ENCODE assay signal across 8 cellular contexts in the genomic region with DNA sequence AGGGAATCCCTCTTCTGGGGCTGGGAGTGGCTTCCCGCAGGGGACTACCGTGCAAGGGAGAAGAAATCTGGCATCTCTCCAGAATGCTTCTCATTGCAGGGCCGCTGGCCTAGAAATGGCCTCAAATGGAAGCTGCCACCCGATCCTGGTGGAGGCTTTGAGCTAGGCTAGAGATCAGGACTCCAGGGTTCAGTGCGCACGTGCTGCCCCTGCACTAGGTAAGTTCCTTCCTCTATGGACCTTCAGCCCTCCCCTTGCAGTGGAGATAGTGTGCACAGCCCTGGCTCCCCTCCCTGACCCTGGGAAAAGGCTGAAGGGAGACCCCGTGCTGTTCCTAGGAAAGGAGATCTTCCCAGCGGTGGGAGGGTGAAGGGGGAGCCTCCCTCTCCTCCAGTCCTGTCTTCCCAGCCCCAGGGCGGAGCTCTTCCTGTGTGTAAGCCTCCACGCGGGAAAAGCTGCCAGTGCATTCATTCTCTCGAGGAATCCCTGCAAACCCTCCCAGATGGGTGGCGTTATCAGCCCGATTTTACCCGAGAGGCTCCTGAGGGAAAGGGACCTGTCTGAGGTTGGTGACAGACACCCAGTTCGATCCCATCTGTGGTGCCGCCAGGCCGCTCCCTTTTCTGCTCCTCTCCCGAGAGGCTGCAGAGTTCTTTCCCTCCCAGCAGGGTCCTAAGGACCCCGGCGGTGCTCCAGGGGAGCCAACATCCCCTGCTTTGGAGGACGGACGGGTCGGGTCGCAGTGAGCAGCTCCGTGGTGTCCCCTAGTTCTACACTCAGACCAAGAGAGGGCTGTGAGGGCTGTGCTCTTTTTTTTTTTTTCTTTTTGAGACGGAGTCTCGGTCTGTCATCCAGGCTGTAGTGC. TPM values are rescaled to one million over a fixed set of nuclear protein-coding genes. Genes with fewer than 3 reads are reported as not detected.
DNase-seq lines count a peak whose midpoint lies in the region; ATAC-seq and TF ChIP-seq lines count a peak whose summit lies in the region.

No MANE protein-coding gene starts in this region.

- peaks cover 32% of the 10 kb centered on the region for H3K4me1 ChIP-seq in A673 (ENCODE audit: insufficient read depth, low read length, poor library complexity, severe bottlenecking)
- H3K4me1 ChIP-seq in HEK293 (ENCODE audit: control insufficient read depth, insufficient read depth, low read length), result peaks cover 5% of the 10 kb centered on the region

- no TSS peak for BruUV-seq in A673 (replicated peaks; lab: Mats Ljungman, UMichigan)

- ATAC-seq in GM21526 (IDR thresholded peaks at IDR 0.05; ENCODE audit: low FRiP score, unreplicated experiment), result no peak
- no peak for ATAC-seq in GM18858 (IDR thresholded peaks at IDR 0.05; ENCODE audit: unreplicated experiment)

- no peaks in the 10 kb centered on the region for H3K27me3 ChIP-seq in A673 (replicated peaks; ENCODE audit: insufficient read depth, low read depth, low read length, poor library complexity)

- no peaks in the 10 kb centered on the region for H3K9me3 Mint-ChIP-seq in activated CD4-positive, alpha-beta memory T cell treated with anti-CD3 and anti-CD28 coated beads, Interleukin-2, amount 10 ng/mL, durations not matched to agents 7 days and 5 days

- H3K27ac ChIP-seq in A673 (ENCODE audit: low read depth, low read length, poor library complexity, severe bottlenecking) (peak overlapping the region; percentile 48), HEK293 (ENCODE audit: extremely low read depth, low read depth, low read length) (no peak overlapping the region; the same call in 1 of the 2 replicates), substantia nigra (ENCODE audit: low read depth, low read length, poor library complexity, severe bottlenecking) (peak overlapping the region; percentile 83)

- POLR2A ChIA-PET in A673 (lab: Charles Lee; ENCODE audit: low non-redundant PET) (interaction anchor here (0.6 kb wide), 4 partner anchors 43 to 211 kb away, joined by 3 to 13 read pairs (median 6); no protein-coding TSS in a partner anchor), HEK293 (lab: Yijun Ruan, JAX) (interaction anchor here (0.5 to 2.8 kb wide), 7 partner anchors 10 to 143 kb away, joined by 3 to 33 read pairs (median 7); partner anchors contain the start of genes GOLGA2, SWI5 and URM1)
- POLR2A ChIA-PET in activated CD4-positive, alpha-beta memory T cell treated with anti-CD3 and anti-CD28 coated beads, Interleukin-2, amount 10 ng/mL, durations not matched to agents 7 days and 5 days (lab: Charles Lee), result interaction anchor here (0.5 to 1.9 kb wide), 5 partner anchors 20 to 352 kb away, joined by 3 to 7 read pairs (median 3); partner anchors contain the start of genes NAIF1, SLC25A25 and URM1

- peaks cover 23% of the 10 kb centered on the region for H3K4me1 Mint-ChIP-seq in activated CD4-positive, alpha-beta memory T cell treated with anti-CD3 and anti-CD28 coated beads, Interleukin-2, amount 10 ng/mL, durations not matched to agents 7 days and 5 days

- peak overlapping the region; percentile 59 for H3K4me3 Mint-ChIP-seq in activated CD4-positive, alpha-beta memory T cell treated with anti-CD3 and anti-CD28 coated beads, Interleukin-2, amount 10 ng/mL, durations not matched to agents 7 days and 5 days

- H3K27ac Mint-ChIP-seq in activated CD4-positive, alpha-beta memory T cell treated with anti-CD3 and anti-CD28 coated beads, Interleukin-2, amount 10 ng/mL, durations not matched to agents 7 days and 5 days, result no peak overlapping the region

- intact Hi-C loops in A673 (cut with micrococcal nuclease; ENCODE audit: unreplicated experiment), result no loop called here

- no peaks in the 10 kb centered on the region for H3K36me3 ChIP-seq in A673 (ENCODE audit: insufficient read depth, low read length, poor library complexity, severe bottlenecking)
- peaks cover 0 to 18% of the 10 kb centered on the region in 2 experiments; a peak in 1 of 3 replicates for H3K36me3 ChIP-seq in HEK293 (ENCODE audit: control insufficient read depth in 2 of 2, insufficient read depth in 1 of 2, low read length in 2 of 2)

- TF ChIP-seq CTCF in A673 (conservative IDR thresholded peaks at IDR 0.05; ENCODE audit: low read depth, low read length), result no peak
- TF ChIP-seq CTCF in HEK293 (tag by site-specific recombination; IDR thresholded peaks at IDR 0.05), result no peak

- H3K9me3 ChIP-seq in A673 (ENCODE audit: low read depth, low read length, poor library complexity, severe bottlenecking) (no peaks in the 10 kb centered on the region), HEK293 (ENCODE audit: control insufficient read depth, insufficient read depth, low read depth, low read length) (no peaks in the 10 kb centered on the region)

- CTCF ChIA-PET in A673 (lab: Charles Lee) (interaction anchor here (0.6 to 1.3 kb wide), 6 partner anchors 57 to 173 kb away, joined by 3 to 6 read pairs (median 4); no protein-coding TSS in a partner anchor), HEK293 (lab: Yijun Ruan, JAX) (interaction anchor here (0.5 to 2.3 kb wide), 30 partner anchors 8 to 589 kb away, joined by 3 to 19 read pairs (median 4); partner anchors contain the start of gene URM1)
- CTCF ChIA-PET in activated CD4-positive, alpha-beta memory T cell treated with anti-CD3 and anti-CD28 coated beads, Interleukin-2, amount 10 ng/mL, durations not matched to agents 7 days and 5 days (lab: Charles Lee), result interaction anchor here (0.7 to 3.0 kb wide), 25 partner anchors 9 to 917 kb away, joined by 3 to 14 read pairs (median 3); partner anchors contain the start of genes GOLGA2, ODF2, SWI5 and URM1

- H3K4me3 ChIP-seq in A673 (ENCODE audit: low read depth, low read length, poor library complexity, severe bottlenecking) (peak overlapping the region; percentile 91), HEK293 (ENCODE audit: low read depth, low read length) (no peak overlapping the region)

- peaks cover 46% of the 10 kb centered on the region for H3K27me3 Mint-ChIP-seq in activated CD4-positive, alpha-beta memory T cell treated with anti-CD3 and anti-CD28 coated beads, Interleukin-2, amount 10 ng/mL, durations not matched to agents 7 days and 5 days

- DNase-seq in A673 (ENCODE audit: low spot score) (peak; percentile 89), globus pallidus (ENCODE audit: low spot score) (peak; percentile 63), substantia nigra (lab: John Stamatoyannopoulos, UW) (peak in 11 of 49 donors; percentile 25 to 57 (median 36)), LoVo (ENCODE audit: low spot score) (no peak)
- no peak for DNase-seq in activated CD4-positive, alpha-beta memory T cell treated with anti-CD3 and anti-CD28 coated beads, Interleukin-2, amount 10 ng/mL, durations not matched to agents 7 days and 5 days

- no peaks in the 10 kb centered on the region for H3K36me3 Mint-ChIP-seq in activated CD4-positive, alpha-beta memory T cell treated with anti-CD3 and anti-CD28 coated beads, Interleukin-2, amount 10 ng/mL, durations not matched to agents 7 days and 5 days (ENCODE audit: low read depth)

TF ChIP-seq in HEK293, 187 proteins besides CTCF, POLR2A, EP300 and RAD21 (continues in another document):
- 0 out of 2 replicates have a peak, but pooled peaks have one; percentile 11 for TF ChIP-seq ZNF600 (tag by site-specific recombination; IDR thresholded peaks at IDR 0.05)
- no peak for TF ChIP-seq ZNF114 (tag by site-specific recombination; IDR thresholded peaks at IDR 0.05)
- TF ChIP-seq KLF1 (tag by site-specific recombination; IDR thresholded peaks at IDR 0.05), result peak; percentile 38
- no peak for TF ChIP-seq ZNF560 (tag by site-specific recombination; IDR thresholded peaks at IDR 0.05; ENCODE audit: borderline replicate concordance)
- TF ChIP-seq ZNF341 (tag by site-specific recombination; IDR thresholded peaks at IDR 0.05; ENCODE audit: low read depth), result peak; percentile 99
- peak; percentile 82; the same call in 1 of the 2 replicates for TF ChIP-seq ZBTB20 (tag by site-specific recombination; IDR thresholded peaks at IDR 0.05)
- no peak for TF ChIP-seq ZNF549 (tag by site-specific recombination; IDR thresholded peaks at IDR 0.05)
- TF ChIP-seq ZSCAN4 (tag by site-specific recombination; IDR thresholded peaks at IDR 0.05), result no peak
- no peak for TF ChIP-seq ZNF510 (tag by site-specific recombination; IDR thresholded peaks at IDR 0.05; ENCODE audit: insufficient replicate concordance)
- TF ChIP-seq, protein P1, sequence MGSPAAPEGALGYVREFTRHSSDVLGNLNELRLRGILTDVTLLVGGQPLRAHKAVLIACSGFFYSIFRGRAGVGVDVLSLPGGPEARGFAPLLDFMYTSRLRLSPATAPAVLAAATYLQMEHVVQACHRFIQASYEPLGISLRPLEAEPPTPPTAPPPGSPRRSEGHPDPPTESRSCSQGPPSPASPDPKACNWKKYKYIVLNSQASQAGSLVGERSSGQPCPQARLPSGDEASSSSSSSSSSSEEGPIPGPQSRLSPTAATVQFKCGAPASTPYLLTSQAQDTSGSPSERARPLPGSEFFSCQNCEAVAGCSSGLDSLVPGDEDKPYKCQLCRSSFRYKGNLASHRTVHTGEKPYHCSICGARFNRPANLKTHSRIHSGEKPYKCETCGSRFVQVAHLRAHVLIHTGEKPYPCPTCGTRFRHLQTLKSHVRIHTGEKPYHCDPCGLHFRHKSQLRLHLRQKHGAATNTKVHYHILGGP (tag by site-specific recombination; IDR thresholded peaks at IDR 0.05), result 0 out of 2 replicates have a peak, but pooled peaks have one; percentile 18
- 0 out of 2 replicates have a peak, but pooled peaks have one; percentile 11 for TF ChIP-seq KLF8 (tag by site-specific recombination; IDR thresholded peaks at IDR 0.05)
- peak; percentile 71 for TF ChIP-seq SP3 (tag by site-specific recombination; IDR thresholded peaks at IDR 0.05)
- TF ChIP-seq ZBTB48 (tag by site-specific recombination; IDR thresholded peaks at IDR 0.05), result peak; percentile 80
- no peak for TF ChIP-seq ZNF624 (tag by site-specific recombination; IDR thresholded peaks at IDR 0.05)

RNA-seq across cellular contexts. Expression of gene CERCAM, which starts 1.4 kb away (rescaled TPM):
- total RNA-seq in A673 (2021), result 10.1 and 14.7 TPM in 2 replicates
- total RNA-seq in activated CD4-positive, alpha-beta memory T cell treated with anti-CD3 and anti-CD28 coated beads, Interleukin-2, amount 10 ng/mL, durations not matched to agents 7 days and 5 days, result 1 to 10 TPM; 1.3 TPM

RNA-seq across cellular contexts. Expression of gene ODF2, which starts 36.5 kb away (rescaled TPM):
- total RNA-seq in A673 (2021), result 80.6 and 83.1 TPM in 2 replicates
- 10 to 100 TPM; 54.5 to 58.5 TPM for total RNA-seq in activated CD4-positive, alpha-beta memory T cell treated with anti-CD3 and anti-CD28 coated beads, Interleukin-2, amount 10 ng/mL, durations not matched to agents 7 days and 5 days

RNA-seq across cellular contexts. Expression of gene URM1, which starts 48.1 kb away (rescaled TPM):
- total RNA-seq in A673 (2021), result 67.0 and 84.8 TPM in 2 replicates
- 10 to 100 TPM; 62.8 to 64.3 TPM for total RNA-seq in activated CD4-positive, alpha-beta memory T cell treated with anti-CD3 and anti-CD28 coated beads, Interleukin-2, amount 10 ng/mL, durations not matched to agents 7 days and 5 days

Comparison
In these comparisons a context has a peak if more than half of its experiments do, and no peak if none do; other contexts are left out.
1. DNase-seq: peak in A673 (single experiment) and globus pallidus (single experiment); none in activated CD4-positive, alpha-beta memory T cell treated with anti-CD3 and anti-CD28 coated beads, Interleukin-2, amount 10 ng/mL, durations not matched to agents 7 days and 5 days (single experiment) and LoVo (single experiment).